8 cellular contexts compared by ENCODE assay signal in genomic region chr11:61816736-61817455, GRCh38. TPM values are rescaled to one million over a fixed set of nuclear protein-coding genes. Genes with fewer than 3 reads are reported as not detected.
DNase-seq lines count a peak whose midpoint lies in the region; ATAC-seq and TF ChIP-seq lines count a peak whose summit lies in the region.

Gene FADS1, minus strand, starts transcription at chr11:61817003. Its CDS starts 74 bp downstream, at chr11:61816929.

- peak in 3 of 5 experiments; percentile 33 to 50 (median 48) for TF ChIP-seq CTCF in gastrocnemius medialis (IDR thresholded peaks at IDR 0.05 in 4 of 5, conservative IDR thresholded peaks at IDR 0.05 in 1 of 5)

- intact Hi-C loops in gastrocnemius medialis (cut with DNase I; ENCODE audit: low total_unique reads), result loop anchor here (1.0 to 5.0 kb wide), 2 partner anchors 25 to 155 kb away; partner anchors contain the start of genes FEN1 and TMEM258

- peak; percentile 96 for DNase-seq in NCI-H2107 (lab: John Stamatoyannopoulos, UW)
- DNase-seq in UCSD-AML1 (lab: John Stamatoyannopoulos, UW; ENCODE audit: unreplicated experiment), result peak; percentile 97
- peak; percentile 79 for DNase-seq in brain pericyte (ENCODE audit: low read depth, low spot score)
- peak; percentile 57 to 79 for DNase-seq in gastrocnemius medialis
- no peak for DNase-seq in GM19240 (ENCODE audit: insufficient read length, low spot score)

- peak within 1 kb of the TSS; percentile 87 to 92 (median 90) for H3K27ac ChIP-seq in gastrocnemius medialis

- H3K9ac ChIP-seq in iPS-15b (ENCODE audit: low read depth, low read length), result peak within 1 kb of the TSS; percentile 80

- H3K4me1 ChIP-seq in iPS-15b (ENCODE audit: control insufficient read depth, insufficient read depth, low read length) (peaks cover 5% of the 10 kb centered on the region), gastrocnemius medialis (peaks cover 11 to 17% of the 10 kb centered on the region in 2 donors)

- TF ChIP-seq POLR2A in GM15510 (IDR thresholded peaks at IDR 0.05; ENCODE audit: borderline replicate concordance, extremely low read depth, insufficient read length) (peak; percentile 57), gastrocnemius medialis (IDR thresholded peaks at IDR 0.05) (peak; percentile 40 to 62)

- in situ Hi-C loops in gastrocnemius medialis (cut with MboI; ENCODE audit: low sequenced_read_pairs in 4 of 4), result no loop called here

- ATAC-seq in HG02970 (IDR thresholded peaks at IDR 0.05; ENCODE audit: low FRiP score, unreplicated experiment) (peak; percentile 42), gastrocnemius medialis (peak; percentile 17 to 25)

- no peaks in the 10 kb centered on the region for H3K9me3 ChIP-seq in iPS-15b (ENCODE audit: control insufficient read depth, insufficient read depth, low read length)
- H3K9me3 ChIP-seq in gastrocnemius medialis, result no peaks in the 10 kb centered on the region

- H3K27me3 ChIP-seq in iPS-15b (ENCODE audit: control insufficient read depth, insufficient read depth, low read length) (no peaks in the 10 kb centered on the region), gastrocnemius medialis (no peaks in the 10 kb centered on the region)

- peaks cover 12% of the 10 kb centered on the region for H3K36me3 ChIP-seq in iPS-15b (ENCODE audit: control insufficient read depth, insufficient read depth, low read length)
- H3K36me3 ChIP-seq in gastrocnemius medialis, result no peaks in the 10 kb centered on the region

- peak within 1 kb of the TSS; percentile 97 for H3K4me3 ChIP-seq in iPS-15b (ENCODE audit: low read depth, low read length)
- H3K4me3 ChIP-seq in gastrocnemius medialis, result peak within 1 kb of the TSS; percentile 64 to 88 (median 80)

RNA-seq across cellular contexts. Expression of gene FADS1, which starts in this region (rescaled TPM):
- 100 to 1,000 TPM in 1 of 4 donors, 10 to 100 TPM in 3; 25.4 to 209 (median 62.5) TPM for total RNA-seq in gastrocnemius medialis
